Comparison of ENCODE assay signal across 8 cellular contexts in genomic region chr11:95154514-95154913, GRCh38.
DNase-seq lines count a peak whose midpoint lies in the region; ATAC-seq, FAIRE-seq and TF ChIP-seq lines count a peak whose summit lies in the region.

No MANE protein-coding gene starts in this region.

- no peak overlapping the region for H3K4me2 ChIP-seq in endothelial cell of umbilical vein (ENCODE audit: insufficient read depth, low read length)
- no peak overlapping the region for H3K4me2 ChIP-seq in parathyroid adenoma (ENCODE audit: low read length)

- H3K9me3 ChIP-seq in endothelial cell of umbilical vein (replicated peaks; ENCODE audit: control insufficient read depth, insufficient read depth, low read length) (no peaks in the 10 kb centered on the region), parathyroid adenoma (ENCODE audit: control insufficient read depth, low read length) (no peaks in the 10 kb centered on the region)

- DNase-seq in AML-193 (lab: John Stamatoyannopoulos, UW) (peak; percentile 31 to 55), GM19239 (ENCODE audit: insufficient read length, low spot score) (peak; percentile 47), NCI-H2227 treated with DMSO at 0.1 percent for 48 hours (lab: John Stamatoyannopoulos, UW) (peak; percentile 3), endothelial cell of umbilical vein (ENCODE audit: low read depth, low spot score) (peak; percentile 36)
- DNase-seq in activated CD4-positive, alpha-beta T cell treated with anti-CD3 and anti-CD28 coated beads, Interleukin-2, amount 50 U/mL, for 24 hours (ENCODE audit: low read depth in 1 of 2, low spot score in 1 of 2), result peak; percentile 24 to 54

- H3K79me2 ChIP-seq in endothelial cell of umbilical vein (ENCODE audit: control insufficient read depth, insufficient read depth, low read length), result no peaks in the 10 kb centered on the region
- no peaks in the 10 kb centered on the region for H3K79me2 ChIP-seq in parathyroid adenoma

- H3K27me3 ChIP-seq in endothelial cell of umbilical vein (ENCODE audit: control insufficient read depth in 2 of 2, insufficient read depth in 2 of 2, low read length in 2 of 2), result no peaks in the 10 kb centered on the region
- H3K27me3 ChIP-seq in parathyroid adenoma (ENCODE audit: control insufficient read depth, insufficient read depth, low read length), result no peaks in the 10 kb centered on the region

- H3K27ac ChIP-seq in endothelial cell of umbilical vein (ENCODE audit: insufficient read depth, low read depth, low read length) (no peak overlapping the region), parathyroid adenoma (no peak overlapping the region)

- H2AFZ ChIP-seq in endothelial cell of umbilical vein (ENCODE audit: low read depth, low read length), result no peak overlapping the region
- H2AFZ ChIP-seq in parathyroid adenoma, result no peak overlapping the region

- peak; percentile 26 to 39 for TF ChIP-seq CTCF in endothelial cell of umbilical vein (IDR thresholded peaks at IDR 0.05; ENCODE audit: extremely low read depth in 1 of 2, insufficient read depth in 1 of 2, low read depth in 1 of 2, low read length in 2 of 2)
- TF ChIP-seq CTCF in parathyroid adenoma (IDR thresholded peaks at IDR 0.05), result peak; percentile 34

- H3K4me3 ChIP-seq in endothelial cell of umbilical vein (replicated peaks in 1 of 3; ENCODE audit: insufficient read depth in 1 of 3, low read depth in 1 of 3, low read length in 3 of 3) (no peak overlapping the region), parathyroid adenoma (ENCODE audit: low read depth, low read length) (no peak overlapping the region)

- H4K20me1 ChIP-seq in endothelial cell of umbilical vein (replicated peaks; ENCODE audit: control insufficient read depth, extremely low read depth, insufficient read depth, low read length), result no peaks in the 10 kb centered on the region

- FAIRE-seq in GM19239 (lab: Jason Lieb, UNC), result peak; percentile 72
- peak; percentile 59 for FAIRE-seq in endothelial cell of umbilical vein (lab: Jason Lieb, UNC)

- dilution Hi-C loops in endothelial cell of umbilical vein (cut with MboI; ENCODE audit: extremely low pct_ligation_motif_present, low sequenced_read_pairs), result no loop called here

- CTCF ChIA-PET in endothelial cell of umbilical vein (lab: Charles Lee), result interaction anchor here (0.6 to 9.6 kb wide), 16 partner anchors 13 to 1274 kb away, joined by 3 to 176 read pairs (median 6); partner anchors contain the start of genes FAM76B, SESN3 and SRSF8

- H3K9ac ChIP-seq in endothelial cell of umbilical vein (replicated peaks; ENCODE audit: extremely low read depth, insufficient read depth, low read length) (no peak overlapping the region), parathyroid adenoma (no peak overlapping the region)

- TF ChIP-seq POLR2A in endothelial cell of umbilical vein (IDR thresholded peaks at IDR 0.05; ENCODE audit: low read depth, low read length), result no peak

- intact Hi-C loops in endothelial cell of umbilical vein (cut with micrococcal nuclease), result loop anchor here (10.0 kb wide), 1 partner anchor 210 kb away; no protein-coding TSS in a partner anchor

- H3K36me3 ChIP-seq in endothelial cell of umbilical vein (ENCODE audit: control insufficient read depth in 2 of 2, extremely low read depth in 1 of 2, insufficient read depth in 2 of 2, low read length in 2 of 2) (no peaks in the 10 kb centered on the region), parathyroid adenoma (ENCODE audit: control insufficient read depth, insufficient read depth, low read length) (no peaks in the 10 kb centered on the region)

- no peaks in the 10 kb centered on the region for H3K9me1 ChIP-seq in endothelial cell of umbilical vein (replicated peaks; ENCODE audit: control insufficient read depth, extremely low read depth, insufficient read depth, low read length)

- BruUV-seq in endothelial cell of umbilical vein (replicated peaks; lab: Mats Ljungman, UMichigan), result no TSS peak

- ATAC-seq in HG03565 (IDR thresholded peaks at IDR 0.05; ENCODE audit: unreplicated experiment), result no peak
- ATAC-seq in HG03039 (IDR thresholded peaks at IDR 0.05; ENCODE audit: unreplicated experiment), result no peak

- H3K4me1 ChIP-seq in endothelial cell of umbilical vein (ENCODE audit: control insufficient read depth, extremely low read depth, insufficient read depth, low read length) (peaks cover 15% of the 10 kb centered on the region), parathyroid adenoma (peaks cover 16% of the 10 kb centered on the region)

- POLR2A ChIA-PET in endothelial cell of umbilical vein (lab: Charles Lee), result no interaction called here

TF ChIP-seq in endothelial cell of umbilical vein, 7 proteins besides CTCF, POLR2A, EP300 and RAD21:
- TF ChIP-seq POLR2AphosphoS5 (IDR thresholded peaks at IDR 0.05; ENCODE audit: insufficient read depth, low read depth, low read length) (no peak), GATA2 (IDR thresholded peaks at IDR 0.05; ENCODE audit: insufficient read depth, insufficient read length, low read depth, low read length) (no peak), MYC (IDR thresholded peaks at IDR 0.05; ENCODE audit: low read depth, low read length) (no peak), JUN (IDR thresholded peaks at IDR 0.05; ENCODE audit: borderline replicate concordance, insufficient read depth, insufficient read length, low read depth) (no peak), MAX (IDR thresholded peaks at IDR 0.05; ENCODE audit: insufficient read depth, insufficient read length) (no peak), FOS (IDR thresholded peaks at IDR 0.05; ENCODE audit: borderline replicate concordance, insufficient read depth, low read length) (no peak), EZH2 (IDR thresholded peaks at IDR 0.05; ENCODE audit: borderline replicate concordance, low read depth, low read length, severe bottlenecking) (no peak)
